ENCODE assay signal across 1 cellular context in genomic region chr1:218495931-218496330, GRCh38.
TF ChIP-seq lines count a peak whose summit lies in the region.

No MANE protein-coding gene starts in this region.

TF ChIP-seq in HEK293T, 16 proteins besides CTCF, POLR2A, EP300 and RAD21:
- TF ChIP-seq TARDBP (IDR thresholded peaks at IDR 0.05): no peak
- no peak for TF ChIP-seq ZNF384 (IDR thresholded peaks at IDR 0.05)
- TF ChIP-seq FOXM1 (IDR thresholded peaks at IDR 0.05; ENCODE audit: borderline replicate concordance): no peak
- no peak for TF ChIP-seq HDGF (IDR thresholded peaks at IDR 0.05; ENCODE audit: borderline replicate concordance)
